9 cellular contexts compared by ENCODE assay signal in the genomic region with DNA sequence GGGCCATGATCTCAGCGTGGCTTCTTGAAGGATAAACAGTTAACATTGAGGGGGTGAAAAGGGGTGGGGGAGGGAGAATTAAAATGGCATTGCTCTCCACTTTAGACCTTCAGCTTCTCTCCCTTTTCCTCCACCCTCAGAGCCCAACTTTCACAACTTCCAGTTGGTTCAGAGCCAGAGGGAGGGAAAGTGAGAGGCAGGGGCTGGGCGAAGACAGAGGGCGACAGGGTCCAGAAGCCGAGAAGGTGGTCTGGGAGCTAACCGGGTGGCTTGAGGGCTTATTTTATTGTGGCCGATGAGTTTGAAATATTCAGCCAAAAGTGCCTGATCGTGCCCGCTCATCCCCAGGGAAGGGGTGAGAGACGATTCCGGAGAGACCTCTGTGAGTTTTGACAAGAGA. TPM values are rescaled to one million over a fixed set of nuclear protein-coding genes. Genes with fewer than 3 reads are reported as not detected.
DNase-seq lines count a peak whose midpoint lies in the region; ATAC-seq, FAIRE-seq and TF ChIP-seq lines count a peak whose summit lies in the region.
"Had no signal": no experiment of that assay in that cellular context is flagged by ENCODE, and none has a peak within 500 bp of the region (broad histone marks: within the 10 kb centered on the region; RNA-seq: fewer than 3 reads in every experiment).

No MANE protein-coding gene starts in this region.

- H3K4me2 ChIP-seq in A549 (peak overlapping the region; percentile 98), H1 (ENCODE audit: insufficient read depth in 1 of 2, low read depth in 2 of 2, low read length in 2 of 2) (peak overlapping the region; percentile 94 to 99)

- H3K4me1 ChIP-seq in A549 = peaks cover 5% of the 10 kb centered on the region; the same call in 1 of the 3 replicates
- H3K4me1 ChIP-seq in HUES64 (ENCODE audit: insufficient read depth, low read length) = peaks cover 36% of the 10 kb centered on the region
- H3K4me1 ChIP-seq in H1 (replicated peaks in 1 of 4; ENCODE audit: control insufficient read depth in 3 of 4, insufficient read depth in 4 of 4, low read length in 3 of 4) = peaks cover 5 to 15% (median 12%) of the 10 kb centered on the region in 4 experiments

- H3K27me3 ChIP-seq in HUES64 (ENCODE audit: insufficient read depth, low read length) (peaks cover 88% of the 10 kb centered on the region), H1 (replicated peaks in 1 of 4; ENCODE audit: control insufficient read depth in 3 of 4, extremely low read depth in 1 of 4, insufficient read depth in 3 of 4, low read length in 3 of 4) (peaks cover 26 to 78% (median 67%) of the 10 kb centered on the region in 4 experiments)

- no peak for ATAC-seq in A549
- ATAC-seq in naive B cell (ENCODE audit: low read depth in 2 of 2) = no peak

- no peak overlapping the region for H2AFZ ChIP-seq in H1 (ENCODE audit: low read length)

- H2BK12ac ChIP-seq in H1 (ENCODE audit: low read depth, low read length) = no peak overlapping the region

- no peak overlapping the region for H3K14ac ChIP-seq in H1 (ENCODE audit: insufficient read length)

- H3K9me3 ChIP-seq in A549 = no peaks in the 10 kb centered on the region
- no peaks in the 10 kb centered on the region for H3K9me3 ChIP-seq in HUES64 (ENCODE audit: insufficient read depth, low read depth, low read length)
- no peaks in the 10 kb centered on the region for H3K9me3 ChIP-seq in H1 (ENCODE audit: insufficient read depth in 2 of 2, low read depth in 1 of 2, low read length in 1 of 2)
- H3K9me3 ChIP-seq: HAP-1 had no signal

- H3K36me3 Mint-ChIP-seq in naive B cell (no peaks in the 10 kb centered on the region), immature natural killer cell (no peaks in the 10 kb centered on the region)
- no peaks in the 10 kb centered on the region for H3K36me3 Mint-ChIP-seq in activated CD4-positive, alpha-beta memory T cell treated with anti-CD3 and anti-CD28 coated beads, Interleukin-2, amount 10 ng/mL, durations not matched to agents 7 days and 5 days (ENCODE audit: low read depth)

- no peak overlapping the region for H2BK5ac ChIP-seq in H1 (ENCODE audit: low read depth, low read length)

- peaks cover 58 to 96% (median 95%) of the 10 kb centered on the region in 3 donors for H3K27me3 Mint-ChIP-seq in naive B cell
- peaks cover 68% of the 10 kb centered on the region for H3K27me3 Mint-ChIP-seq in activated CD4-positive, alpha-beta memory T cell treated with anti-CD3 and anti-CD28 coated beads, Interleukin-2, amount 10 ng/mL, durations not matched to agents 7 days and 5 days
- peaks cover 10 to 20% (median 18%) of the 10 kb centered on the region in 3 donors for H3K27me3 Mint-ChIP-seq in immature natural killer cell (ENCODE audit: low read depth in 3 of 3)

- 0 out of 2 replicates have a peak overlapping the region, but pooled peaks have one; percentile 53 for H3K18ac ChIP-seq in H1 (ENCODE audit: extremely low read depth, low read length)

- TF ChIP-seq CTCF in A549 (IDR thresholded peaks at IDR 0.05) = no peak
- TF ChIP-seq CTCF in H1 (IDR thresholded peaks at IDR 0.05; ENCODE audit: control extremely low read depth in 1 of 3, insufficient read depth in 1 of 3, low read depth in 1 of 3, low read length in 3 of 3) = no peak

- H3K23me2 ChIP-seq in H1 (ENCODE audit: low read depth, low read length) = peaks cover 47% of the 10 kb centered on the region

- H3K56ac ChIP-seq in H1 (replicated peaks; ENCODE audit: insufficient read length, low read depth, low read length) = no peak overlapping the region

- H3K4ac ChIP-seq in H1 (replicated peaks; ENCODE audit: insufficient read length, low read depth, low read length) = no peak overlapping the region

- no peak overlapping the region for H3K23ac ChIP-seq in H1 (ENCODE audit: insufficient read length)

- no peak overlapping the region for H4K5ac ChIP-seq in H1 (ENCODE audit: insufficient read length, low read depth, low read length)

- H3K79me2 ChIP-seq in H1 (ENCODE audit: control insufficient read depth in 1 of 2, insufficient read depth in 2 of 2, low read length in 2 of 2) = no peaks in the 10 kb centered on the region

- peaks cover 26% of the 10 kb centered on the region; the same call in 1 of the 2 replicates for H3K36me3 ChIP-seq in HUES64 (ENCODE audit: insufficient read depth, low read length)
- H3K36me3 ChIP-seq in H1 (ENCODE audit: control insufficient read depth in 2 of 4, insufficient read depth in 4 of 4, low read length in 3 of 4) = peaks cover 0 to 10% (median 2%) of the 10 kb centered on the region in 4 experiments; a peak in 2 of 8 replicates

- H3K4me1 Mint-ChIP-seq in naive B cell (peaks cover 21 to 42% (median 30%) of the 10 kb centered on the region in 3 donors), immature natural killer cell (peaks cover 3 to 4% of the 10 kb centered on the region in 2 donors)
- H3K4me1 Mint-ChIP-seq in activated CD4-positive, alpha-beta memory T cell treated with anti-CD3 and anti-CD28 coated beads, Interleukin-2, amount 10 ng/mL, durations not matched to agents 7 days and 5 days = peaks cover 35% of the 10 kb centered on the region

- 83% methylated on average over 10 of the region's 10 CpGs for WGBS in A549 (ENCODE audit: missing lambda C conversion rate)
- WGBS in HUES64 = 11% methylated on average over 10 of the region's 10 CpGs
- WGBS in H1 (ENCODE audit: extremely low coverage in 1 of 2, insufficient coverage in 1 of 2, insufficient read length in 1 of 2, insufficient replicate concordance in 2 of 2, low coverage in 1 of 2, low lambda C conversion rate in 2 of 2, missing lambda C conversion rate in 1 of 2), 2 experiments = 0% methylated on average over 8 of the region's 10 CpGs; no CpG with 5 or more reads in 1 of the 2 experiments

- H4K91ac ChIP-seq in H1 (replicated peaks; ENCODE audit: insufficient read length, low read length) = no peak overlapping the region

- no peak overlapping the region for H2BK15ac ChIP-seq in H1 (ENCODE audit: low read length)

- FAIRE-seq in A549 (lab: Jason Lieb, UNC) (no peak), H1 (lab: Jason Lieb, UNC) (no peak)

- H3K27ac Mint-ChIP-seq in naive B cell (no peak overlapping the region), immature natural killer cell (no peak overlapping the region)
- H3K27ac Mint-ChIP-seq in activated CD4-positive, alpha-beta memory T cell treated with anti-CD3 and anti-CD28 coated beads, Interleukin-2, amount 10 ng/mL, durations not matched to agents 7 days and 5 days = no peak overlapping the region

- H3K27ac ChIP-seq in A549 = no peak overlapping the region
- H3K27ac ChIP-seq in HUES64 (ENCODE audit: low read depth, low read length) = peak overlapping the region; percentile 59; the same call in 1 of the 2 replicates
- H3K27ac ChIP-seq in H1 (ENCODE audit: low read depth, low read length) = no peak overlapping the region

- peak overlapping the region; percentile 53; the same call in 2 of the 3 replicates for H3K4me3 ChIP-seq in A549
- peak overlapping the region; percentile 90 for H3K4me3 ChIP-seq in HUES64 (ENCODE audit: low read length)
- H3K4me3 ChIP-seq in H1 (ENCODE audit: extremely low read depth in 1 of 4, insufficient read depth in 2 of 4, low read depth in 3 of 4, low read length in 4 of 4) = peak overlapping the region; percentile 54 to 86 (median 70)

- H3K9me3 Mint-ChIP-seq in naive B cell = peaks cover 0 to 9% (median 0%) of the 10 kb centered on the region in 7 donors
- no peaks in the 10 kb centered on the region for H3K9me3 Mint-ChIP-seq in activated CD4-positive, alpha-beta memory T cell treated with anti-CD3 and anti-CD28 coated beads, Interleukin-2, amount 10 ng/mL, durations not matched to agents 7 days and 5 days
- peaks cover 0 to 9% (median 4%) of the 10 kb centered on the region in 6 donors for H3K9me3 Mint-ChIP-seq in immature natural killer cell

- POLR2A ChIA-PET in A549 (lab: Yijun Ruan, JAX) (interaction anchor here (1.1 to 1.7 kb wide), 2 partner anchors 12 to 221 kb away, joined by 4 read pairs; no protein-coding TSS in a partner anchor), H1 (lab: Charles Lee; ENCODE audit: partially characterized antibody) (interaction anchor here (0.6 to 5.3 kb wide), 8 partner anchors 9 to 732 kb away, joined by 3 to 29 read pairs (median 4); no protein-coding TSS in a partner anchor)
- POLR2A ChIA-PET in activated CD4-positive, alpha-beta memory T cell treated with anti-CD3 and anti-CD28 coated beads, Interleukin-2, amount 10 ng/mL, durations not matched to agents 7 days and 5 days (lab: Charles Lee) = no interaction called here

- H4K8ac ChIP-seq in H1 (ENCODE audit: extremely low read depth, insufficient read depth, low read length) = no peak overlapping the region

- TF ChIP-seq RAD21 in A549 (conservative IDR thresholded peaks at IDR 0.05 in 1 of 2, IDR thresholded peaks at IDR 0.05 in 1 of 2) (no peak), H1 (IDR thresholded peaks at IDR 0.05 in 1 of 2, conservative IDR thresholded peaks at IDR 0.05 in 1 of 2; ENCODE audit: low read depth in 2 of 2, low read length in 2 of 2) (no peak)

- no peak overlapping the region for H2BK120ac ChIP-seq in H1 (replicated peaks; ENCODE audit: low read depth, low read length)

- DNase-seq in A549 (ENCODE audit: low read depth in 1 of 2, low spot score in 1 of 2) = no peak
- DNase-seq in H1 (ENCODE audit: low read depth in 1 of 2, low spot score in 2 of 2) = no peak
- DNase-seq in naive B cell = no peak
- no peak for DNase-seq in activated CD4-positive, alpha-beta memory T cell treated with anti-CD3 and anti-CD28 coated beads, Interleukin-2, amount 10 ng/mL, durations not matched to agents 7 days and 5 days
- DNase-seq in AG20443 (ENCODE audit: low spot score) = no peak
- no peak for DNase-seq in GF-D8 (lab: John Stamatoyannopoulos, UW)
- no peak for DNase-seq in immature natural killer cell

- CTCF ChIA-PET in A549 (lab: Yijun Ruan, JAX) (interaction anchor here (0.6 to 1.0 kb wide), 2 partner anchors 413 to 668 kb away, joined by 3 read pairs; no protein-coding TSS in a partner anchor), H1 (lab: Charles Lee; ENCODE audit: partially characterized antibody) (interaction anchor here (1.4 to 3.7 kb wide), 9 partner anchors 11 to 413 kb away, joined by 3 to 14 read pairs (median 4); no protein-coding TSS in a partner anchor)
- CTCF ChIA-PET in activated CD4-positive, alpha-beta memory T cell treated with anti-CD3 and anti-CD28 coated beads, Interleukin-2, amount 10 ng/mL, durations not matched to agents 7 days and 5 days (lab: Charles Lee) = no interaction called here

- H3K4me3 Mint-ChIP-seq in naive B cell (peak overlapping the region in 5 of 8 donors; percentile 35 to 84 (median 76)), immature natural killer cell (no peak overlapping the region)
- no peak overlapping the region for H3K4me3 Mint-ChIP-seq in activated CD4-positive, alpha-beta memory T cell treated with anti-CD3 and anti-CD28 coated beads, Interleukin-2, amount 10 ng/mL, durations not matched to agents 7 days and 5 days

- peaks cover 0 to 3% of the 10 kb centered on the region in 2 experiments for H4K20me1 ChIP-seq in H1 (replicated peaks in 1 of 2; ENCODE audit: control insufficient read depth in 1 of 2, insufficient read depth in 2 of 2, low read length in 2 of 2)

- no peaks in the 10 kb centered on the region for H3K79me1 ChIP-seq in H1 (ENCODE audit: low read depth, low read length)

- 0 out of 2 replicates have a peak overlapping the region, but pooled peaks have one; percentile 9 for H3K9ac ChIP-seq in HUES64 (ENCODE audit: low read depth, low read length)
- no peak overlapping the region for H3K9ac ChIP-seq in H1 (replicated peaks in 1 of 4; ENCODE audit: extremely low read depth in 1 of 4, low read depth in 3 of 4, low read length in 3 of 4)

- no peak overlapping the region for H2BK20ac ChIP-seq in H1 (ENCODE audit: low read length)

- TF ChIP-seq POLR2A in A549 (IDR thresholded peaks at IDR 0.05; ENCODE audit: low read length) = no peak
- no peak for TF ChIP-seq POLR2A in H1 (IDR thresholded peaks at IDR 0.05; ENCODE audit: control extremely low read depth in 1 of 2, low read depth in 2 of 2, low read length in 2 of 2)

- TF ChIP-seq EP300 in A549 (IDR thresholded peaks at IDR 0.05) = no peak
- no peak for TF ChIP-seq EP300 in H1 (IDR thresholded peaks at IDR 0.05; ENCODE audit: borderline replicate concordance in 1 of 2, low read depth in 2 of 2, low read length in 2 of 2)

- H2AK5ac ChIP-seq in H1 (ENCODE audit: low read depth, low read length) = no peak overlapping the region

RNA-seq across cellular contexts. Expression of a gene that starts 4.1 kb away (rescaled TPM):
- polyA plus RNA-seq in A549 (2011; rRNA removed) = 8.9 and 12.4 TPM in 2 replicates
- polyA plus RNA-seq in A549 (2012; cell fraction: cytosol; rRNA removed) = 3.2 and 3.4 TPM in 2 replicates
- polyA plus RNA-seq in A549 (2012; cell fraction: nucleus; rRNA removed) = 2.4 and 2.5 TPM in 2 replicates
- polyA plus RNA-seq in A549 (2017; fragmentation: RNase III; extraction: RNeasy Plus Mini Kit Qiagen cat#74134 plus additional on column Dnase treatment) = 3.1 to 4.5 TPM (median 4.1 TPM) in 3 replicates
- 7.2 and 11.2 TPM in 2 replicates for polyA minus RNA-seq in A549 (2011; rRNA and poly(A)+ RNA removed)
- 12.0 TPM for polyA plus RNA-seq in HUES64 (2013, experiment 1 of 2)
- polyA plus RNA-seq in HUES64 (2013, experiment 2 of 2) = 15.1 TPM
- total RNA-seq in H1 (2021; fragmentation: NEBNext Ultra II Directional; extraction: Animal tissue kit (Norgen Biotek cat#: 25700)) = 5.4 and 5.9 TPM in 2 replicates
- 2.3 and 4.2 TPM in 2 replicates for polyA plus RNA-seq in H1 (2011; rRNA removed)
- polyA plus RNA-seq in H1 (2011; cell fraction: cytosol; rRNA removed) = 3.7 TPM
- polyA plus RNA-seq in H1 (2011; cell fraction: nucleus; rRNA removed) = 3.4 TPM
- polyA plus RNA-seq in H1 (2012, experiment 1 of 2) = 2.7 to 4.9 TPM (median 3.5 TPM) in 4 replicates
- polyA plus RNA-seq in H1 (2012, experiment 2 of 2) = 3.0 TPM
- polyA plus RNA-seq in H1 (2013, experiment 1 of 2) = 4.2 TPM
- 4.5 TPM for polyA plus RNA-seq in H1 (2013, experiment 2 of 2)
- polyA minus RNA-seq in H1 (2011; rRNA and poly(A)+ RNA removed) = 2.0 and 3.6 TPM in 2 replicates
- 3.2 TPM for polyA minus RNA-seq in H1 (2011; cell fraction: cytosol; rRNA and poly(A)+ RNA removed)
- 3.0 TPM for polyA minus RNA-seq in H1 (2011; cell fraction: nucleus; rRNA and poly(A)+ RNA removed)
- not detected for polyA plus RNA-seq in naive B cell (ENCODE audit: low read depth in 6 of 6)
- under 1 TPM; 0.58 to 0.83 TPM for total RNA-seq in activated CD4-positive, alpha-beta memory T cell treated with anti-CD3 and anti-CD28 coated beads, Interleukin-2, amount 10 ng/mL, durations not matched to agents 7 days and 5 days
- polyA plus RNA-seq in immature natural killer cell = not detected

Comparison
In these comparisons a context has a peak if more than half of its experiments do, and no peak if none do; other contexts are left out.
1. H3K4me3 Mint-ChIP-seq: peak in naive B cell (5 of 8); none in activated CD4-positive, alpha-beta memory T cell treated with anti-CD3 and anti-CD28 coated beads, Interleukin-2, amount 10 ng/mL, durations not matched to agents 7 days and 5 days (single experiment) and immature natural killer cell (0 of 5).
2. Peak in every context shown above with its lines, with median percentiles within 50 percentile points of each other: H3K4me3 ChIP-seq.